9 cellular contexts compared by ENCODE assay signal in genomic region chr15:33737687-33738606, GRCh38.
DNase-seq lines count a peak whose midpoint lies in the region; ATAC-seq and TF ChIP-seq lines count a peak whose summit lies in the region.
"Had no signal": no experiment of that assay in that cellular context is flagged by ENCODE, and none has a peak within 500 bp of the region (broad histone marks: within the 10 kb centered on the region; RNA-seq: fewer than 3 reads in every experiment).

No MANE protein-coding gene starts in this region.

- H3K27ac ChIP-seq in HUES6 (ENCODE audit: low read depth, low read length) (no peak overlapping the region), uterus (no peak overlapping the region)
- H3K27ac ChIP-seq: ovary had no signal

- H3K9ac ChIP-seq in HUES6 (ENCODE audit: low read length) = no peak overlapping the region

- peak; percentile 35 for DNase-seq in Daoy (ENCODE audit: low read depth)
- DNase-seq in SKM-1 (lab: John Stamatoyannopoulos, UW; ENCODE audit: unreplicated experiment) = peak; percentile 35
- DNase-seq in ecto neural progenitor cell (ENCODE audit: low spot score) = peak; percentile 72
- DNase-seq in medulla oblongata (ENCODE audit: extremely low spot score) = peak; percentile 68
- no peak for DNase-seq in uterus

- peaks cover 4% of the 10 kb centered on the region; the same call in 1 of the 2 replicates for H3K4me1 ChIP-seq in HUES6 (ENCODE audit: control insufficient read depth, insufficient read depth, low read length)
- H3K4me1 ChIP-seq in uterus = no peaks in the 10 kb centered on the region

- TF ChIP-seq CTCF in uterus (IDR thresholded peaks at IDR 0.05) = peak in 3 of 4 experiments; percentile 35 to 52 (median 43)

- ATAC-seq in GM21825 (IDR thresholded peaks at IDR 0.05; ENCODE audit: unreplicated experiment) (no peak), HG02973 (IDR thresholded peaks at IDR 0.05; ENCODE audit: unreplicated experiment) (no peak)

- TF ChIP-seq POLR2A in uterus (IDR thresholded peaks at IDR 0.05) = no peak

- H3K36me3 ChIP-seq in HUES6 (ENCODE audit: control insufficient read depth, insufficient read depth, low read length) (no peaks in the 10 kb centered on the region), uterus (no peaks in the 10 kb centered on the region)
- H3K36me3 ChIP-seq: ovary had no signal

- intact Hi-C loops in uterus (cut with DNase I; ENCODE audit: low total_unique reads) = no loop called here

- H3K27me3 ChIP-seq in HUES6 (ENCODE audit: control insufficient read depth, insufficient read depth, low read length) (no peaks in the 10 kb centered on the region), uterus (no peaks in the 10 kb centered on the region)
- H3K27me3 ChIP-seq: ovary had no signal

- peak overlapping the region; percentile 48 for H3K4me3 ChIP-seq in HUES6 (ENCODE audit: low read depth, low read length)
- H3K4me3 ChIP-seq in uterus = no peak overlapping the region
- H3K4me3 ChIP-seq: ovary had no signal

- H3K9me3 ChIP-seq in HUES6 (ENCODE audit: control insufficient read depth, insufficient read depth, low read depth, low read length) (peaks cover 1% of the 10 kb centered on the region; the same call in 1 of the 2 replicates), uterus (no peaks in the 10 kb centered on the region)
- H3K9me3 ChIP-seq: ovary had no signal

Comparison
In these comparisons a context has a peak if more than half of its experiments do, and no peak if none do; other contexts are left out.
1. DNase-seq: peak in Daoy (single experiment), SKM-1 (single experiment), ecto neural progenitor cell (single experiment) and medulla oblongata (single experiment); none in uterus (0 of 2).